ENCODE assay signal across 1 cellular context in genomic region chr14:101962503-101962874, GRCh38.
TF ChIP-seq lines count a peak whose summit lies in the region.

No MANE protein-coding gene starts in this region.

TF ChIP-seq in HepG2, 621 proteins besides CTCF, POLR2A, EP300 and RAD21 (continues in another document):
- TF ChIP-seq ZNF574 (CRISPR knock-in tag; IDR thresholded peaks at IDR 0.05): 0 out of 2 replicates have a peak, but pooled peaks have one; percentile 25
- peak; percentile 28; the same call in 1 of the 2 replicates for TF ChIP-seq PHF8 (CRISPR knock-in tag; IDR thresholded peaks at IDR 0.05)
- 0 out of 2 replicates have a peak, but pooled peaks have one; percentile 39 for TF ChIP-seq ZNF44 (CRISPR knock-in tag; IDR thresholded peaks at IDR 0.05)
- peak; percentile 54; the same call in 1 of the 2 replicates for TF ChIP-seq MED1 (CRISPR knock-in tag; IDR thresholded peaks at IDR 0.05)
- no peak for TF ChIP-seq ZNF788 (CRISPR knock-in tag; IDR thresholded peaks at IDR 0.05; ENCODE audit: borderline replicate concordance)
- peak; percentile 95; the same call in 1 of the 2 replicates for TF ChIP-seq NFE2L1 (CRISPR knock-in tag; IDR thresholded peaks at IDR 0.05; ENCODE audit: borderline replicate concordance)
- no peak for TF ChIP-seq NR1H2 (CRISPR knock-in tag; IDR thresholded peaks at IDR 0.05; ENCODE audit: borderline replicate concordance, low read depth)
- TF ChIP-seq NFIB (CRISPR knock-in tag; IDR thresholded peaks at IDR 0.05; ENCODE audit: borderline replicate concordance): no peak
- no peak for TF ChIP-seq BCL3 (CRISPR knock-in tag; IDR thresholded peaks at IDR 0.05)
- TF ChIP-seq ATF3 (CRISPR knock-in tag; IDR thresholded peaks at IDR 0.05): peak; percentile 41; the same call in 1 of the 2 replicates
- peak; percentile 39 for TF ChIP-seq SKI (IDR thresholded peaks at IDR 0.05; ENCODE audit: partially characterized antibody)
- no peak for TF ChIP-seq KLF12 (CRISPR knock-in tag; IDR thresholded peaks at IDR 0.05; ENCODE audit: borderline replicate concordance)
- TF ChIP-seq FOSL2 (CRISPR knock-in tag; IDR thresholded peaks at IDR 0.05): peak; percentile 86
- TF ChIP-seq ZNF556 (CRISPR knock-in tag; IDR thresholded peaks at IDR 0.05; ENCODE audit: borderline replicate concordance): no peak
- TF ChIP-seq NFIC (IDR thresholded peaks at IDR 0.05; ENCODE audit: low read length): peak; percentile 38; the same call in 1 of the 2 replicates
- TF ChIP-seq ZNF292 (CRISPR knock-in tag; IDR thresholded peaks at IDR 0.05; ENCODE audit: borderline replicate concordance, low read depth): peak; percentile 82
- peak; percentile 54; the same call in 1 of the 2 replicates for TF ChIP-seq ARID4A (CRISPR knock-in tag; IDR thresholded peaks at IDR 0.05; ENCODE audit: borderline replicate concordance)
- TF ChIP-seq MAX (IDR thresholded peaks at IDR 0.05): peak; percentile 45; the same call in 1 of the 2 replicates
- no peak for TF ChIP-seq MAF1 (CRISPR knock-in tag; IDR thresholded peaks at IDR 0.05; ENCODE audit: borderline replicate concordance)
- TF ChIP-seq ZNF691 (CRISPR knock-in tag; IDR thresholded peaks at IDR 0.05; ENCODE audit: borderline replicate concordance, low read depth): no peak
- peak; percentile 22 for TF ChIP-seq ASH2L (IDR thresholded peaks at IDR 0.05; ENCODE audit: insufficient read length, low read depth, low read length)
- TF ChIP-seq FUBP1 (CRISPR knock-in tag; IDR thresholded peaks at IDR 0.05; ENCODE audit: borderline replicate concordance): no peak
- TF ChIP-seq ZBTB33 (CRISPR knock-in tag; IDR thresholded peaks at IDR 0.05): no peak
- TF ChIP-seq DMAP1 (CRISPR knock-in tag; IDR thresholded peaks at IDR 0.05): peak; percentile 61; the same call in 1 of the 2 replicates
- no peak for TF ChIP-seq RARG (CRISPR knock-in tag; IDR thresholded peaks at IDR 0.05; ENCODE audit: low read depth)
- TF ChIP-seq ZNF724P (CRISPR knock-in tag; IDR thresholded peaks at IDR 0.05; ENCODE audit: borderline replicate concordance): no peak
- no peak for TF ChIP-seq CBX1 (IDR thresholded peaks at IDR 0.05; ENCODE audit: low read depth)
- TF ChIP-seq MXI1 (IDR thresholded peaks at IDR 0.05; ENCODE audit: borderline replicate concordance, low read depth, low read length): peak; percentile 84; the same call in 1 of the 3 replicates
- peak; percentile 59 for TF ChIP-seq KDM2A (CRISPR knock-in tag; IDR thresholded peaks at IDR 0.05; ENCODE audit: borderline replicate concordance, low read depth)
- TF ChIP-seq MAFF (IDR thresholded peaks at IDR 0.05; ENCODE audit: low read depth, low read length): peak; percentile 62; the same call in 1 of the 2 replicates
- no peak for TF ChIP-seq ZBED4 (CRISPR knock-in tag; IDR thresholded peaks at IDR 0.05; ENCODE audit: borderline replicate concordance)
- TF ChIP-seq IKZF5 (CRISPR knock-in tag; IDR thresholded peaks at IDR 0.05): 0 out of 2 replicates have a peak, but pooled peaks have one; percentile 25
- peak; percentile 62; the same call in 1 of the 2 replicates for TF ChIP-seq PHF21A (CRISPR knock-in tag; IDR thresholded peaks at IDR 0.05)
- no peak for TF ChIP-seq CENPX (CRISPR knock-in tag; IDR thresholded peaks at IDR 0.05)
- TF ChIP-seq WIZ (CRISPR knock-in tag; IDR thresholded peaks at IDR 0.05): no peak
- no peak for TF ChIP-seq POLR2AphosphoS5 (IDR thresholded peaks at IDR 0.05; ENCODE audit: low read depth, low read length)
- TF ChIP-seq THAP11 (CRISPR knock-in tag; IDR thresholded peaks at IDR 0.05): peak; percentile 85
- TF ChIP-seq CREBL2 (CRISPR knock-in tag; IDR thresholded peaks at IDR 0.05; ENCODE audit: borderline replicate concordance): no peak
- no peak for TF ChIP-seq SMAD9 (CRISPR knock-in tag; IDR thresholded peaks at IDR 0.05)
- TF ChIP-seq AGO2 (optimal IDR thresholded peaks at IDR 0.05; ENCODE audit: low read depth, low read length): no peak
- TF ChIP-seq BORCS8-MEF2B (CRISPR knock-in tag; IDR thresholded peaks at IDR 0.05): no peak
- 0 out of 2 replicates have a peak, but pooled peaks have one; percentile 32 for TF ChIP-seq ZBTB42 (CRISPR knock-in tag; IDR thresholded peaks at IDR 0.05)
- no peak for TF ChIP-seq EED (CRISPR knock-in tag; IDR thresholded peaks at IDR 0.05)
- no peak for TF ChIP-seq RORA (CRISPR knock-in tag; IDR thresholded peaks at IDR 0.05)
